Comparison of ENCODE assay signal across 19 cellular contexts in genomic region chr7:55158541-55158940, GRCh38.
DNase-seq lines count a peak whose midpoint lies in the region; ATAC-seq and TF ChIP-seq lines count a peak whose summit lies in the region.
"Had no signal": no experiment of that assay in that cellular context is flagged by ENCODE, and none has a peak within 500 bp of the region (broad histone marks: within the 10 kb centered on the region; RNA-seq: fewer than 3 reads in every experiment).

No MANE protein-coding gene starts in this region.

- H3K27me3 ChIP-seq in HAP-1 (ENCODE audit: low read depth), result no peaks in the 10 kb centered on the region

- H3K4me3 Mint-ChIP-seq in brain, result no peak overlapping the region
- H3K4me3 Mint-ChIP-seq: T-helper 17 cell, type B pancreatic cell had no signal

- TF ChIP-seq CTCF in AG04449 (IDR thresholded peaks at IDR 0.05; ENCODE audit: insufficient read depth, low read length, missing control alignments), result no peak
- no peak for TF ChIP-seq CTCF in brain (conservative IDR thresholded peaks at IDR 0.05)

- CTCF ChIA-PET in AG04449 (lab: Yijun Ruan, JAX), result interaction anchor here (1.8 to 3.4 kb wide), 3 partner anchors 13 to 385 kb away, joined by 5 to 14 read pairs (median 12); no protein-coding TSS in a partner anchor

- H3K4me3 ChIP-seq in AG04449 (ENCODE audit: low read depth, low read length), result no peak overlapping the region
- H3K4me3 ChIP-seq in HAP-1, result no peak overlapping the region

- no peaks in the 10 kb centered on the region for H3K9me3 ChIP-seq in HAP-1

- intact Hi-C loops in sciatic nerve (cut with DNase I), result loop anchor here (5.0 kb wide), 1 partner anchor 1391 kb away; no protein-coding TSS in a partner anchor

- H3K27ac Mint-ChIP-seq in brain, result peak overlapping the region in 3 of 5 experiments; percentile 30 to 93 (median 74)
- H3K27ac Mint-ChIP-seq: progenitor cell of endocrine pancreas, T-helper 17 cell, type B pancreatic cell had no signal

- H3K36me3 ChIP-seq in HAP-1 (replicated peaks), result no peaks in the 10 kb centered on the region

- POLR2A ChIA-PET in AG04449 (lab: Yijun Ruan, JAX), result interaction anchor here (1.8 kb wide), 1 partner anchor 25 kb away, joined by 7 read pairs; no protein-coding TSS in a partner anchor

- no peaks in the 10 kb centered on the region for H3K27me3 Mint-ChIP-seq in brain
- H3K27me3 Mint-ChIP-seq: progenitor cell of endocrine pancreas, type B pancreatic cell had no signal

- H3K4me1 ChIP-seq in HAP-1, result no peaks in the 10 kb centered on the region

- H3K9me3 Mint-ChIP-seq in brain, result peaks cover 0 to 2% (median 0%) of the 10 kb centered on the region in 5 experiments
- H3K9me3 Mint-ChIP-seq: type B pancreatic cell had no signal

- DNase-seq in AG04449 (ENCODE audit: low read depth, low spot score) (peak; percentile 83), HS-27A (ENCODE audit: low read depth) (peak; percentile 11), kidney glomerular epithelial cell (lab: John Stamatoyannopoulos, UW) (peak; percentile 4), HAP-1 (ENCODE audit: low spot score in 2 of 2) (no peak), sciatic nerve (ENCODE audit: low spot score) (no peak)
- DNase-seq in stimulated activated naive CD4-positive, alpha-beta T cell (lab: John Stamatoyannopoulos, UW), result no peak
- DNase-seq: activated CD4-positive, CD25-positive, alpha-beta regulatory T cell treated with anti-CD3 and anti-CD28 coated beads, Interleukin-2, amount 50 U/mL, for 72 hours; activated effector memory CD4-positive, alpha-beta T cell treated with anti-CD3 and anti-CD28 coated beads, Interleukin-2, amount 50 U/mL, for 16 hours; anterior cingulate cortex; NCI-H1105 treated with DMSO at 0.1 percent for 48 hours; NCI-H2171; NK-92 treated with Interleukin-12 subunit alpha and Interleukin-12 subunit beta, amount 100 ng/mL, for 24 hours; Right ventricle myocardium superior; stimulated activated naive CD8-positive, alpha-beta T cell treated with anti-CD3 and anti-CD28 coated beads, Interleukin-15, Interleukin-2, amounts not matched to agents 100 U/mL and 50 U/mL, for 24 hours; T-helper 17 cell had no signal

- peaks cover 8% of the 10 kb centered on the region for H3K36me3 Mint-ChIP-seq in brain

- ATAC-seq in HG03135 (IDR thresholded peaks at IDR 0.05; ENCODE audit: unreplicated experiment) (no peak), sciatic nerve (no peak)
- ATAC-seq: stimulated activated naive CD8-positive, alpha-beta T cell treated with anti-CD3 and anti-CD28 coated beads, Interleukin-15, Interleukin-2, amounts not matched to agents 100 U/mL and 50 U/mL, for 24 hours; T-helper 17 cell had no signal

- in situ Hi-C loops in HAP-1 (cut with MboI; ENCODE audit: low sequenced_read_pairs), result no loop called here

- peaks cover 24% of the 10 kb centered on the region for H3K4me1 Mint-ChIP-seq in brain

Comparison
In these comparisons a context has a peak if more than half of its experiments do, and no peak if none do; other contexts are left out.
1. DNase-seq: peak in AG04449 (single experiment), HS-27A (single experiment) and kidney glomerular epithelial cell (single experiment); none in HAP-1 (0 of 2), stimulated activated naive CD4-positive, alpha-beta T cell (0 of 6) and sciatic nerve (single experiment).